16 cellular contexts compared by ENCODE assay signal in genomic region chr1:101408212-101409042, GRCh38.
DNase-seq lines count a peak whose midpoint lies in the region; ATAC-seq, FAIRE-seq and TF ChIP-seq lines count a peak whose summit lies in the region.
"Had no signal": no experiment of that assay in that cellular context is flagged by ENCODE, and none has a peak within 500 bp of the region (broad histone marks: within the 10 kb centered on the region; RNA-seq: fewer than 3 reads in every experiment).

No MANE protein-coding gene starts in this region.

- H3K4me3 ChIP-seq in BLaER1: peak overlapping the region; percentile 68
- H3K4me3 ChIP-seq in uterus: no peak overlapping the region

- ATAC-seq in HG02623 (IDR thresholded peaks at IDR 0.05; ENCODE audit: unreplicated experiment) (peak; percentile 7), HG03354 (IDR thresholded peaks at IDR 0.05; ENCODE audit: poor library complexity, severe bottlenecking, unreplicated experiment) (peak; percentile 18)
- ATAC-seq: left cardiac atrium had no signal

- H3K9me3 ChIP-seq in BLaER1 (peaks cover 41% of the 10 kb centered on the region), uterus (no peaks in the 10 kb centered on the region)

- peak overlapping the region; percentile 86 for H3K9ac ChIP-seq in BLaER1

- intact Hi-C loops in uterus (cut with DNase I; ENCODE audit: low total_unique reads): no loop called here

- in situ Hi-C loops in ACHN (cut with HindIII; ENCODE audit: low pct_ligation_motif_present, low pct_unique_long_range_greater_than_20kb, low sequenced_read_pairs): no loop called here

- no peak for DNase-seq in uterus
- DNase-seq in putamen (ENCODE audit: low spot score): no peak
- no peak for DNase-seq in urothelium cell line (ENCODE audit: low spot score)
- DNase-seq in ACHN: no peak
- DNase-seq: activated CD4-positive, alpha-beta T cell treated with anti-CD3 and anti-CD28 coated beads for 1 hour; activated gamma-delta T cell; foreskin fibroblast; H9; left cardiac atrium; nucleus accumbens; stimulated activated CD4-positive, alpha-beta T cell treated with anti-CD3 and anti-CD28 coated beads, Interleukin-2, amount 100 ng/mL, for 24 hours had no signal

- no peaks in the 10 kb centered on the region for H3K27me3 ChIP-seq in BLaER1
- H3K27me3 ChIP-seq in uterus: no peaks in the 10 kb centered on the region

- peak overlapping the region; percentile 92 for H3K27ac ChIP-seq in BLaER1
- no peak overlapping the region for H3K27ac ChIP-seq in uterus

- no peak for FAIRE-seq in urothelium cell line (lab: Jason Lieb, UNC)
- FAIRE-seq: colon had no signal

- no peaks in the 10 kb centered on the region for H4K20me1 ChIP-seq in BLaER1

- peaks cover 87% of the 10 kb centered on the region for H3K4me1 ChIP-seq in BLaER1
- no peaks in the 10 kb centered on the region for H3K4me1 ChIP-seq in uterus

- TF ChIP-seq POLR2A in GM19099 (IDR thresholded peaks at IDR 0.05; ENCODE audit: extremely low read depth, insufficient read length, low read depth) (peak; percentile 45), uterus (IDR thresholded peaks at IDR 0.05) (no peak)

- peak overlapping the region; percentile 93 for H3K4me2 ChIP-seq in BLaER1

- no peak for TF ChIP-seq CTCF in uterus (IDR thresholded peaks at IDR 0.05)

- H3K36me3 ChIP-seq in BLaER1 (peaks cover 40% of the 10 kb centered on the region), uterus (no peaks in the 10 kb centered on the region)
